9 cellular contexts compared by ENCODE assay signal in the genomic region with DNA sequence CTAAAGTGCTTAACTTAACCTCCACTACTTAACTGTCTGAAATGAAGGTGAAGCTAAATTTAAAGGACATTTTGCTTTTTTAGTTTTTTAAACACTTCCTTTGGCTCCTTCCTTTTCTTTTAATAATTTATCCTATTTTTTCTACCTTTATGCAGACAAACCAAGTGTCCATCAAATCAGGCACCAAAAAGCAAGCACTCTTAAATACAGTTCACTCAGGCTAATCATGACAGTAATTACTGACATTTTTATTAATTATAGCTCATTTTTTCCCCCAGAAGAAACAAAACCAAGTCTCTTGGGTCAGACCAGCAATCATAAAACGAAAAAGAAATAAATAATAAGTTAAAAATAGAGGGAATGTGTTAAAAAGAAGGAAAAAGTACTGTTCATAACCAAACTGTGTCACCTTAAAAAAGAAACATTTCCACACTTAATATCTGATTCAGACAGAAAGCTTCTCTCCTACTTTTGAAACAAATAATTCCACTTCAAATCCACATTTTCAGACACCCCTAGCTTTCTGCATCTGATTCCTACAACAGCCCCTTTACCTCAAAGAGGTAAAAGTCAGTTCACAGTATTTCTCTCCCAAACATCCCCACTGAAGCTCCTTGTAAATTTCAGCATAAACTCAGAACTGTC. TPM values are rescaled to one million over a fixed set of nuclear protein-coding genes. Genes with fewer than 3 reads are reported as not detected.
DNase-seq lines count a peak whose midpoint lies in the region; ATAC-seq and TF ChIP-seq lines count a peak whose summit lies in the region.
"Had no signal": no experiment of that assay in that cellular context is flagged by ENCODE, and none has a peak within 500 bp of the region (broad histone marks: within the 10 kb centered on the region; RNA-seq: fewer than 3 reads in every experiment).

No MANE protein-coding gene starts in this region.

- H3K4me1 ChIP-seq in CD4-positive, alpha-beta memory T cell (ENCODE audit: insufficient read depth, low read length) = peaks cover 32% of the 10 kb centered on the region
- peaks cover 19% of the 10 kb centered on the region for H3K4me1 ChIP-seq in HUES48 (ENCODE audit: control insufficient read depth, insufficient read depth, low read length)

- no peaks in the 10 kb centered on the region for H3K9me3 ChIP-seq in CD4-positive, alpha-beta memory T cell (ENCODE audit: control insufficient read depth in 1 of 2, low read length in 2 of 2)
- no peaks in the 10 kb centered on the region for H3K9me3 ChIP-seq in HUES48 (ENCODE audit: control insufficient read depth, insufficient read depth, low read length)

- POLR2A ChIA-PET in CD4-positive, alpha-beta memory T cell (lab: Charles Lee; ENCODE audit: partially characterized antibody) = interaction anchor here (0.6 to 13.1 kb wide), 20 partner anchors 9 to 398 kb away, joined by 3 to 253 read pairs (median 8); a partner anchor contains a TSS

- no peak for DNase-seq in CD4-positive, alpha-beta memory T cell
- DNase-seq in central memory CD8-positive, alpha-beta T cell (ENCODE audit: low spot score in 2 of 2) = no peak
- DNase-seq in germinal center (ENCODE audit: low spot score) = no peak
- no peak for DNase-seq in NCI-H345 (lab: John Stamatoyannopoulos, UW)
- DNase-seq: SIG-M5 had no signal

- no peaks in the 10 kb centered on the region for H3K27me3 ChIP-seq in CD4-positive, alpha-beta memory T cell (ENCODE audit: insufficient read depth, low read length)
- peaks cover 58% of the 10 kb centered on the region for H3K27me3 ChIP-seq in HUES48 (ENCODE audit: control insufficient read depth, insufficient read depth, low read length)

- H3K36me3 Mint-ChIP-seq in CD4-positive, alpha-beta memory T cell = peaks cover 0 to 23% of the 10 kb centered on the region in 2 donors
- H3K36me3 Mint-ChIP-seq in central memory CD8-positive, alpha-beta T cell (ENCODE audit: insufficient read depth) = peaks cover 30% of the 10 kb centered on the region
- no peaks in the 10 kb centered on the region for H3K36me3 Mint-ChIP-seq in nephron (ENCODE audit: low read depth)

- peaks cover 11 to 40% (median 17%) of the 10 kb centered on the region in 4 donors for H3K4me1 Mint-ChIP-seq in CD4-positive, alpha-beta memory T cell
- H3K4me1 Mint-ChIP-seq in central memory CD8-positive, alpha-beta T cell = peaks cover 30% of the 10 kb centered on the region
- H3K4me1 Mint-ChIP-seq in nephron = peaks cover 10% of the 10 kb centered on the region

- no peak overlapping the region for H3K9ac ChIP-seq in HUES48 (ENCODE audit: low read depth, low read length)

- H3K27me3 Mint-ChIP-seq in CD4-positive, alpha-beta memory T cell = peaks cover 1 to 6% of the 10 kb centered on the region in 2 donors
- H3K27me3 Mint-ChIP-seq in central memory CD8-positive, alpha-beta T cell = no peaks in the 10 kb centered on the region
- peaks cover 28% of the 10 kb centered on the region for H3K27me3 Mint-ChIP-seq in nephron (ENCODE audit: low read depth)

- CTCF ChIA-PET in CD4-positive, alpha-beta memory T cell (lab: Charles Lee; ENCODE audit: partially characterized antibody) = interaction anchor here (0.6 to 16.3 kb wide), 13 partner anchors 10 to 394 kb away, joined by 3 to 304 read pairs (median 4); no protein-coding TSS in a partner anchor

- peak overlapping the region; percentile 91 for H3K27ac ChIP-seq in CD4-positive, alpha-beta memory T cell (ENCODE audit: low read depth, low read length)
- no peak overlapping the region for H3K27ac ChIP-seq in HUES48 (ENCODE audit: low read depth, low read length)

- intact Hi-C loops in CD4-positive, alpha-beta memory T cell (cut with micrococcal nuclease) = loop anchor here (5.0 kb wide), 1 partner anchor 51 kb away; no protein-coding TSS in a partner anchor

- no peak for ATAC-seq in central memory CD8-positive, alpha-beta T cell (replicated peaks; ENCODE audit: extremely low read depth, poor library complexity, severe bottlenecking)
- ATAC-seq in GM18511 (IDR thresholded peaks at IDR 0.05; ENCODE audit: unreplicated experiment) (no peak), HG03565 (IDR thresholded peaks at IDR 0.05; ENCODE audit: unreplicated experiment) (no peak)

- no peak for TF ChIP-seq CTCF in nephron (IDR thresholded peaks at IDR 0.05; ENCODE audit: unreplicated experiment in 3 of 3)

- H3K9me3 Mint-ChIP-seq in CD4-positive, alpha-beta memory T cell = peaks cover 0 to 4% (median 0%) of the 10 kb centered on the region in 8 donors
- no peaks in the 10 kb centered on the region for H3K9me3 Mint-ChIP-seq in central memory CD8-positive, alpha-beta T cell
- H3K9me3 Mint-ChIP-seq in nephron = no peaks in the 10 kb centered on the region

- H3K27ac Mint-ChIP-seq in CD4-positive, alpha-beta memory T cell = peak overlapping the region; percentile 98 to 100 (median 100)
- peak overlapping the region; percentile 97 for H3K27ac Mint-ChIP-seq in central memory CD8-positive, alpha-beta T cell (ENCODE audit: low read depth)
- peak overlapping the region; percentile 93 to 98 (median 97) for H3K27ac Mint-ChIP-seq in nephron

- no peaks in the 10 kb centered on the region for H3K36me3 ChIP-seq in CD4-positive, alpha-beta memory T cell (ENCODE audit: insufficient read depth, low read length)
- H3K36me3 ChIP-seq in HUES48 (ENCODE audit: control insufficient read depth, insufficient read depth, low read length) = no peaks in the 10 kb centered on the region

- peak overlapping the region in 1 of 2 donors; percentile 24 for H3K4me3 ChIP-seq in CD4-positive, alpha-beta memory T cell (ENCODE audit: low read length in 2 of 2)
- H3K4me3 ChIP-seq in HUES48 (ENCODE audit: low read depth, low read length) = peak overlapping the region; percentile 77

- H3K4me3 Mint-ChIP-seq in CD4-positive, alpha-beta memory T cell = peak overlapping the region; percentile 95 to 100 (median 98)
- peak overlapping the region; percentile 95 for H3K4me3 Mint-ChIP-seq in central memory CD8-positive, alpha-beta T cell
- H3K4me3 Mint-ChIP-seq in nephron = peak overlapping the region; percentile 91 to 96 (median 93)

RNA-seq across cellular contexts. Expression of a gene that starts 5.5 kb away (rescaled TPM):
- 100 to 1,000 TPM; 150 to 151 TPM for total RNA-seq in CD4-positive, alpha-beta memory T cell
- 100 to 1,000 TPM in 1 of 2 donors, 10 to 100 TPM in 1; 83.3 to 103 TPM for polyA plus RNA-seq in CD4-positive, alpha-beta memory T cell

RNA-seq across cellular contexts. Expression of a gene that starts 53.0 kb away (rescaled TPM):
- 10 to 100 TPM; 15.2 to 17.3 TPM for total RNA-seq in CD4-positive, alpha-beta memory T cell
- 1 to 10 TPM; 1.9 to 2.7 TPM for polyA plus RNA-seq in CD4-positive, alpha-beta memory T cell
